In genomic region chr2:206831442-206831995, GRCh38 we compare ENCODE assay signal across 24 cellular contexts.
A peak's percentile ranks its signal among the peaks of the same experiment; 100 is the strongest.
DNase-seq lines count a peak whose midpoint lies in the region; ATAC-seq, FAIRE-seq and TF ChIP-seq lines count a peak whose summit lies in the region.
"Had no signal": no experiment of that assay in that cellular context is flagged by ENCODE, and none has a peak within 500 bp of the region (broad histone marks: within the 10 kb centered on the region; RNA-seq: fewer than 3 reads in every experiment).

No MANE protein-coding gene starts in this region.

- H3K4me3 ChIP-seq in HCT116 (replicated peaks in 1 of 2; ENCODE audit: low read depth in 1 of 2, low read length in 2 of 2) (no peak overlapping the region), H1 (ENCODE audit: extremely low read depth in 1 of 4, insufficient read depth in 2 of 4, low read depth in 3 of 4, low read length in 4 of 4) (no peak overlapping the region), lung (no peak overlapping the region)
- H3K4me3 ChIP-seq: GM12878, SJCRH30 had no signal

- POLR2A ChIA-PET in HCT116 (lab: Charles Lee) (no interaction called here), H1 (lab: Charles Lee; ENCODE audit: partially characterized antibody) (interaction anchor here (0.9 to 1.3 kb wide), 3 partner anchors 9 to 31 kb away, joined by 3 to 8 read pairs (median 3); no protein-coding TSS in a partner anchor)

- H3K9me3 ChIP-seq in HCT116 (ENCODE audit: control insufficient read depth in 1 of 2, insufficient read depth in 1 of 2, low read depth in 1 of 2, low read length in 2 of 2): no peaks in the 10 kb centered on the region; a peak in 1 of 4 replicates
- H3K9me3 ChIP-seq in H1 (ENCODE audit: insufficient read depth in 2 of 2, low read depth in 1 of 2, low read length in 1 of 2): peaks cover 6 to 10% of the 10 kb centered on the region in 2 experiments; a peak in 2 of 4 replicates
- H3K9me3 ChIP-seq in lung (ENCODE audit: control insufficient read depth in 2 of 2, insufficient read depth in 1 of 2, low read length in 1 of 2): peaks cover 6 to 10% of the 10 kb centered on the region in 2 donors
- H3K9me3 ChIP-seq: BE2C, SJCRH30 had no signal

- H4K5ac ChIP-seq in H1 (ENCODE audit: insufficient read length, low read depth, low read length): no peak overlapping the region

- H2BK15ac ChIP-seq in H1 (ENCODE audit: low read length): no peak overlapping the region

- RAD21 ChIA-PET in HCT116 (lab: Charles Lee; ENCODE audit: low non-redundant PET in 1 of 2, low total read pairs in 2 of 2, uncharacterized antibody in 2 of 2, unreplicated experiment in 2 of 2): no interaction called here

- no peaks in the 10 kb centered on the region for H3K9me2 ChIP-seq in HCT116 (ENCODE audit: insufficient read depth)

- H3K79me1 ChIP-seq in H1 (ENCODE audit: low read depth, low read length): no peaks in the 10 kb centered on the region; the same call in 1 of the 2 replicates

- no peak overlapping the region for H3K56ac ChIP-seq in H1 (replicated peaks; ENCODE audit: insufficient read length, low read depth, low read length)

- TF ChIP-seq CTCF in HCT116 (IDR thresholded peaks at IDR 0.05 in 2 of 3, conservative IDR thresholded peaks at IDR 0.05 in 1 of 3; ENCODE audit: borderline replicate concordance in 1 of 3, insufficient read depth in 1 of 3, low read depth in 2 of 3, low read length in 2 of 3) (0 out of 6 replicates have a peak, but pooled peaks of 1 of the 3 experiments have one; percentile 13), H1 (IDR thresholded peaks at IDR 0.05; ENCODE audit: control extremely low read depth in 1 of 3, insufficient read depth in 1 of 3, low read depth in 1 of 3, low read length in 3 of 3) (peak in 1 of 3 experiments; percentile 37; a peak in 2 of 4 replicates), lung (IDR thresholded peaks at IDR 0.05; ENCODE audit: control extremely low read depth, extremely low read depth) (no peak)

- no peak overlapping the region for H4K8ac ChIP-seq in H1 (ENCODE audit: extremely low read depth, insufficient read depth, low read length)

- no peak overlapping the region for H3K23ac ChIP-seq in H1 (ENCODE audit: insufficient read length)

- no peak overlapping the region for H2BK5ac ChIP-seq in H1 (ENCODE audit: low read depth, low read length)

- H3K27me3 ChIP-seq in HCT116 (ENCODE audit: insufficient read depth, low read length) (no peaks in the 10 kb centered on the region), H1 (replicated peaks in 1 of 4; ENCODE audit: control insufficient read depth in 3 of 4, extremely low read depth in 1 of 4, insufficient read depth in 3 of 4, low read length in 3 of 4) (no peaks in the 10 kb centered on the region), lung (ENCODE audit: control insufficient read depth, insufficient read depth) (no peaks in the 10 kb centered on the region)
- H3K27me3 ChIP-seq: BE2C, SJCRH30 had no signal

- DNase-seq in DMS79 (lab: John Stamatoyannopoulos, UW) (peak; percentile 73), HCT116 (ENCODE audit: low read depth, low spot score) (no peak), H1 (ENCODE audit: low read depth in 1 of 2, low spot score in 2 of 2) (no peak), lung (ENCODE audit: low spot score) (peak; percentile 44), activated gamma-delta T cell treated with Interleukin-2 at 50 U/mL for 16 hours (no peak), inferior parietal cortex (ENCODE audit: extremely low spot score) (no peak), putamen (ENCODE audit: low spot score) (no peak)
- DNase-seq: BE2C; CD4-positive, CD25-positive, alpha-beta regulatory T cell; COR-L47; DMS 273 treated with DMSO at 0.1 percent for 48 hours; EL; Kasumi-1; MM.1S; NCI-H1092 treated with DMSO at 0.1 percent for 48 hours; NCI-H146; NCI-H2227 treated with DMSO at 0.1 percent for 48 hours; NCI-H526; SJCRH30 had no signal

- BruUV-seq in HCT116 (replicated peaks; lab: Mats Ljungman, UMichigan): no TSS peak

- TF ChIP-seq RAD21 in HCT116 (IDR thresholded peaks at IDR 0.05; ENCODE audit: low read depth): peak; percentile 10; the same call in 1 of the 2 replicates
- peak; percentile 15 to 43; a peak in 3 of 4 replicates for TF ChIP-seq RAD21 in H1 (IDR thresholded peaks at IDR 0.05 in 1 of 2, conservative IDR thresholded peaks at IDR 0.05 in 1 of 2; ENCODE audit: low read depth in 2 of 2, low read length in 2 of 2)

- no peak overlapping the region for H3K27ac ChIP-seq in HCT116 (ENCODE audit: low read depth, low read length)
- H3K27ac ChIP-seq in H1 (ENCODE audit: low read depth, low read length): no peak overlapping the region
- H3K27ac ChIP-seq in lung (ENCODE audit: low read depth in 1 of 2, low read length in 1 of 2): no peak overlapping the region
- H3K27ac ChIP-seq: SJCRH30 had no signal

- H3K79me2 ChIP-seq in HCT116 (ENCODE audit: insufficient read depth, low read length) (no peaks in the 10 kb centered on the region), H1 (ENCODE audit: control insufficient read depth in 1 of 2, insufficient read depth in 2 of 2, low read length in 2 of 2) (no peaks in the 10 kb centered on the region)

- no peak for ATAC-seq in HCT116
- ATAC-seq in lung (ENCODE audit: insufficient read depth, low FRiP score): peak; percentile 72
- ATAC-seq: GM12878 had no signal

- no peaks in the 10 kb centered on the region for H3K23me2 ChIP-seq in H1 (ENCODE audit: low read depth, low read length)

- H3K4me2 ChIP-seq in HCT116 (ENCODE audit: low read length) (no peak overlapping the region), H1 (ENCODE audit: insufficient read depth in 1 of 2, low read depth in 2 of 2, low read length in 2 of 2) (no peak overlapping the region)

- no peak overlapping the region for H3K18ac ChIP-seq in H1 (ENCODE audit: extremely low read depth, low read length)

- H4K20me1 ChIP-seq in HCT116 (ENCODE audit: insufficient read depth) (no peaks in the 10 kb centered on the region), H1 (replicated peaks in 1 of 2; ENCODE audit: control insufficient read depth in 1 of 2, insufficient read depth in 2 of 2, low read length in 2 of 2) (no peaks in the 10 kb centered on the region)

- no peak overlapping the region for H3K14ac ChIP-seq in H1 (ENCODE audit: insufficient read length)

- H3K4me1 ChIP-seq in HCT116 (ENCODE audit: control insufficient read depth in 1 of 2, insufficient read depth in 2 of 2, low read length in 2 of 2): no peaks in the 10 kb centered on the region
- peaks cover 0 to 4% (median 0%) of the 10 kb centered on the region in 4 experiments; a peak in 1 of 7 replicates for H3K4me1 ChIP-seq in H1 (replicated peaks in 1 of 4; ENCODE audit: control insufficient read depth in 3 of 4, insufficient read depth in 4 of 4, low read length in 3 of 4)
- H3K4me1 ChIP-seq in lung (ENCODE audit: control insufficient read depth in 2 of 2, insufficient read depth in 2 of 2, low read length in 2 of 2): no peaks in the 10 kb centered on the region
- H3K4me1 ChIP-seq: SJCRH30 had no signal

- H2BK12ac ChIP-seq in H1 (ENCODE audit: low read depth, low read length): no peak overlapping the region

- H3K4ac ChIP-seq in H1 (replicated peaks; ENCODE audit: insufficient read length, low read depth, low read length): no peak overlapping the region

- H3K9ac ChIP-seq in HCT116 (ENCODE audit: low read length): no peak overlapping the region
- no peak overlapping the region for H3K9ac ChIP-seq in H1 (replicated peaks in 1 of 4; ENCODE audit: extremely low read depth in 1 of 4, low read depth in 3 of 4, low read length in 3 of 4)

- CTCF ChIA-PET in HCT116 (lab: Charles Lee) (no interaction called here), H1 (lab: Charles Lee; ENCODE audit: partially characterized antibody) (interaction anchor here (0.7 to 5.1 kb wide), 11 partner anchors 8 to 641 kb away, joined by 3 to 41 read pairs (median 6); no protein-coding TSS in a partner anchor)

- H2BK120ac ChIP-seq in H1 (replicated peaks; ENCODE audit: low read depth, low read length): no peak overlapping the region

- TF ChIP-seq POLR2A in HCT116 (IDR thresholded peaks at IDR 0.05; ENCODE audit: borderline replicate concordance, extremely low read depth, insufficient read depth, insufficient read length) (no peak), H1 (IDR thresholded peaks at IDR 0.05; ENCODE audit: control extremely low read depth in 1 of 2, low read depth in 2 of 2, low read length in 2 of 2) (no peak)

- 94% methylated on average over 3 of the region's 3 CpGs; no CpG with 5 or more reads in 1 of the 2 experiments for WGBS in H1 (ENCODE audit: extremely low coverage in 1 of 2, insufficient coverage in 1 of 2, insufficient read length in 1 of 2, insufficient replicate concordance in 2 of 2, low coverage in 1 of 2, low lambda C conversion rate in 2 of 2, missing lambda C conversion rate in 1 of 2), 2 experiments
- 70 to 89% methylated on average over 3 of the region's 3 CpGs for WGBS in lung, 2 donors

- H3K36me3 ChIP-seq in HCT116 (ENCODE audit: control insufficient read depth in 1 of 2, insufficient read depth in 2 of 2, low read length in 2 of 2) (no peaks in the 10 kb centered on the region), H1 (ENCODE audit: control insufficient read depth in 2 of 4, insufficient read depth in 4 of 4, low read length in 3 of 4) (no peaks in the 10 kb centered on the region), lung (ENCODE audit: control insufficient read depth in 2 of 2, insufficient read depth in 2 of 2, low read length in 2 of 2) (no peaks in the 10 kb centered on the region)
- H3K36me3 ChIP-seq: BE2C, SJCRH30 had no signal

- H2AFZ ChIP-seq in HCT116 (ENCODE audit: low read depth, low read length, poor library complexity, severe bottlenecking): no peak overlapping the region
- H2AFZ ChIP-seq in H1 (ENCODE audit: low read length): no peak overlapping the region

- TF ChIP-seq EP300 in H1 (IDR thresholded peaks at IDR 0.05; ENCODE audit: borderline replicate concordance in 1 of 2, low read depth in 2 of 2, low read length in 2 of 2): no peak

- H2BK20ac ChIP-seq in H1 (ENCODE audit: low read length): 0 out of 2 replicates have a peak overlapping the region, but pooled peaks have one; percentile 50

- intact Hi-C loops in HCT116 (cut with micrococcal nuclease): no loop called here

- H2AK5ac ChIP-seq in H1 (ENCODE audit: low read depth, low read length): 0 out of 2 replicates have a peak overlapping the region, but pooled peaks have one; percentile 7

- FAIRE-seq in H1 (lab: Jason Lieb, UNC): no peak
- FAIRE-seq: A204.1, GM12878, GM19239, H54, HTR-8/SVneo had no signal

- H4K91ac ChIP-seq in H1 (replicated peaks; ENCODE audit: insufficient read length, low read length): no peak overlapping the region

TF ChIP-seq in HCT116, 20 proteins besides CTCF, POLR2A, EP300 and RAD21 (continues in another document):
- TF ChIP-seq CBX3 (IDR thresholded peaks at IDR 0.05; ENCODE audit: low read depth) (no peak), ZNF274 (IDR thresholded peaks at IDR 0.05; ENCODE audit: low read depth, low read length) (no peak), EZH2 (IDR thresholded peaks at IDR 0.05) (no peak)

TF ChIP-seq in H1, 55 proteins besides CTCF, POLR2A, EP300 and RAD21:
- TF ChIP-seq TEAD4 (IDR thresholded peaks at IDR 0.05; ENCODE audit: low read depth, low read length) (peak; percentile 90), SRF (IDR thresholded peaks at IDR 0.05; ENCODE audit: low read depth, low read length) (no peak)
TF ChIP-seq in H1: peak in this region for 1.

Comparison
In these comparisons a context has a peak if more than half of its experiments do, and no peak if none do; other contexts are left out.
1. DNase-seq: peak in DMS79 (single experiment) and lung (single experiment); none in HCT116 (single experiment), H1 (0 of 2), activated gamma-delta T cell treated with Interleukin-2 at 50 U/mL for 16 hours (single experiment), inferior parietal cortex (single experiment) and putamen (single experiment).